Comparison of ENCODE assay signal across 8 cellular contexts in genomic region chr1:26126321-26127084, GRCh38. TPM values are rescaled to one million over a fixed set of nuclear protein-coding genes. Genes with fewer than 3 reads are reported as not detected.
A peak's percentile ranks its signal among the peaks of the same experiment; 100 is the strongest.
DNase-seq lines count a peak whose midpoint lies in the region; ATAC-seq and TF ChIP-seq lines count a peak whose summit lies in the region.

No MANE protein-coding gene starts in this region.

- no peaks in the 10 kb centered on the region for H3K9me3 Mint-ChIP-seq in activated CD4-positive, alpha-beta T cell treated with anti-CD3 and anti-CD28 coated beads, Interleukin-2, amount 10 ng/mL, durations not matched to agents 24 days and 14 days
- no peaks in the 10 kb centered on the region for H3K9me3 Mint-ChIP-seq in stimulated activated naive B cell treated with anti-CD40 and anti-IgM and Interleukin-4, amounts not matched to agents 10 μg/mL and 1 μg/mL and 100 μg/mL, for 72 hours
- no peaks in the 10 kb centered on the region for H3K9me3 Mint-ChIP-seq in mesothelial cell of epicardium

- no peak for TF ChIP-seq CTCF in DND-41 (IDR thresholded peaks at IDR 0.05; ENCODE audit: borderline replicate concordance, extremely low read depth, low read length, poor library complexity, severe bottlenecking)
- no peak for TF ChIP-seq CTCF in fibroblast of pulmonary artery (IDR thresholded peaks at IDR 0.05; ENCODE audit: low read length, missing control alignments)
- no peak for TF ChIP-seq CTCF in mesothelial cell of epicardium (IDR thresholded peaks at IDR 0.05; ENCODE audit: unreplicated experiment)

- H3K36me3 ChIP-seq in DND-41 (ENCODE audit: insufficient read depth, low read length), result peaks cover 22% of the 10 kb centered on the region

- H3K4me3 Mint-ChIP-seq in activated CD4-positive, alpha-beta T cell treated with anti-CD3 and anti-CD28 coated beads, Interleukin-2, amount 10 ng/mL, durations not matched to agents 24 days and 14 days, result peak overlapping the region; percentile 73
- H3K4me3 Mint-ChIP-seq in stimulated activated naive B cell treated with anti-CD40 and anti-IgM and Interleukin-4, amounts not matched to agents 10 μg/mL and 1 μg/mL and 100 μg/mL, for 72 hours, result peak overlapping the region in 1 of 2 donors; percentile 35
- no peak overlapping the region for H3K4me3 Mint-ChIP-seq in mesothelial cell of epicardium

- H3K4me3 ChIP-seq in DND-41 (ENCODE audit: low read depth in 1 of 2, low read length in 2 of 2) (peak overlapping the region in 1 of 2 experiments; percentile 34; a peak in 2 of 4 replicates), fibroblast of pulmonary artery (replicated peaks; ENCODE audit: low read depth, low read length) (no peak overlapping the region)

- no peaks in the 10 kb centered on the region for H3K9me3 ChIP-seq in DND-41 (ENCODE audit: insufficient read depth, low read length, severe bottlenecking)

- DNase-seq in DND-41, result peak; percentile 77
- DNase-seq in NCI-H2171 treated with DMSO at 0.1 percent for 48 hours (lab: John Stamatoyannopoulos, UW), result peak; percentile 88
- DNase-seq in activated CD4-positive, alpha-beta T cell treated with anti-CD3 and anti-CD28 coated beads, Interleukin-2, amount 10 ng/mL, durations not matched to agents 24 days and 14 days, result peak; percentile 91
- peak; percentile 62 for DNase-seq in fibroblast of pulmonary artery (ENCODE audit: low read depth)
- peak; percentile 5 for DNase-seq in stimulated activated naive B cell treated with anti-CD40 and anti-IgM and Interleukin-4, amounts not matched to agents 10 μg/mL and 1 μg/mL and 100 μg/mL, for 72 hours
- DNase-seq in Ammon's horn (ENCODE audit: low spot score), result no peak
- no peak for DNase-seq in mesothelial cell of epicardium (ENCODE audit: low spot score in 2 of 2, unreplicated experiment in 2 of 2)

- H3K4me1 Mint-ChIP-seq in activated CD4-positive, alpha-beta T cell treated with anti-CD3 and anti-CD28 coated beads, Interleukin-2, amount 10 ng/mL, durations not matched to agents 24 days and 14 days, result peaks cover 50% of the 10 kb centered on the region
- peaks cover 19% of the 10 kb centered on the region in 2 donors for H3K4me1 Mint-ChIP-seq in stimulated activated naive B cell treated with anti-CD40 and anti-IgM and Interleukin-4, amounts not matched to agents 10 μg/mL and 1 μg/mL and 100 μg/mL, for 72 hours
- peaks cover 27% of the 10 kb centered on the region for H3K4me1 Mint-ChIP-seq in mesothelial cell of epicardium

- intact Hi-C loops in activated CD4-positive, alpha-beta T cell treated with anti-CD3 and anti-CD28 coated beads, Interleukin-2, amount 10 ng/mL, durations not matched to agents 24 days and 14 days (cut with micrococcal nuclease), result loop anchor here (10.0 kb wide), 1 partner anchor 222 kb away; the partner anchor contains the start of gene STMN1

- H3K9ac ChIP-seq in DND-41 (ENCODE audit: low read depth, low read length), result peak overlapping the region; percentile 57

- ATAC-seq in DND-41 (ENCODE audit: insufficient read depth, low read depth), result peak; percentile 96
- ATAC-seq in HG02610 (IDR thresholded peaks at IDR 0.05; ENCODE audit: unreplicated experiment), result peak; percentile 88
- peak; percentile 96 to 98 for ATAC-seq in stimulated activated naive B cell treated with anti-CD40 and anti-IgM and Interleukin-4, amounts not matched to agents 10 μg/mL and 1 μg/mL and 100 μg/mL, for 72 hours (replicated peaks)

- peaks cover 13% of the 10 kb centered on the region for H3K36me3 Mint-ChIP-seq in activated CD4-positive, alpha-beta T cell treated with anti-CD3 and anti-CD28 coated beads, Interleukin-2, amount 10 ng/mL, durations not matched to agents 24 days and 14 days (ENCODE audit: low read depth)
- H3K36me3 Mint-ChIP-seq in stimulated activated naive B cell treated with anti-CD40 and anti-IgM and Interleukin-4, amounts not matched to agents 10 μg/mL and 1 μg/mL and 100 μg/mL, for 72 hours, result peaks cover 5 to 6% of the 10 kb centered on the region in 2 donors
- peaks cover 8% of the 10 kb centered on the region for H3K36me3 Mint-ChIP-seq in mesothelial cell of epicardium

- H4K20me1 ChIP-seq in DND-41 (ENCODE audit: insufficient read depth, low read length), result no peaks in the 10 kb centered on the region

- H3K79me2 ChIP-seq in DND-41 (ENCODE audit: insufficient read depth, low read length), result peaks cover 26% of the 10 kb centered on the region

- peak overlapping the region; percentile 89 for H3K27ac Mint-ChIP-seq in activated CD4-positive, alpha-beta T cell treated with anti-CD3 and anti-CD28 coated beads, Interleukin-2, amount 10 ng/mL, durations not matched to agents 24 days and 14 days
- no peak overlapping the region for H3K27ac Mint-ChIP-seq in stimulated activated naive B cell treated with anti-CD40 and anti-IgM and Interleukin-4, amounts not matched to agents 10 μg/mL and 1 μg/mL and 100 μg/mL, for 72 hours
- H3K27ac Mint-ChIP-seq in mesothelial cell of epicardium, result no peak overlapping the region

- peak overlapping the region; percentile 32; the same call in 1 of the 2 replicates for H2AFZ ChIP-seq in DND-41 (ENCODE audit: low read depth, low read length)

- peak overlapping the region; percentile 95 for H3K27ac ChIP-seq in DND-41 (ENCODE audit: low read length)

- H3K27me3 ChIP-seq in DND-41 (ENCODE audit: insufficient read depth, low read length, poor library complexity), result no peaks in the 10 kb centered on the region

- H3K27me3 Mint-ChIP-seq in activated CD4-positive, alpha-beta T cell treated with anti-CD3 and anti-CD28 coated beads, Interleukin-2, amount 10 ng/mL, durations not matched to agents 24 days and 14 days, result no peaks in the 10 kb centered on the region
- peaks cover 4 to 6% of the 10 kb centered on the region in 2 donors for H3K27me3 Mint-ChIP-seq in stimulated activated naive B cell treated with anti-CD40 and anti-IgM and Interleukin-4, amounts not matched to agents 10 μg/mL and 1 μg/mL and 100 μg/mL, for 72 hours
- H3K27me3 Mint-ChIP-seq in mesothelial cell of epicardium (ENCODE audit: low read depth), result no peaks in the 10 kb centered on the region

- peak overlapping the region; percentile 56 for H3K4me2 ChIP-seq in DND-41 (ENCODE audit: insufficient read depth, low read length)

- peaks cover 50% of the 10 kb centered on the region for H3K4me1 ChIP-seq in DND-41 (ENCODE audit: insufficient read depth, low read length)

RNA-seq across cellular contexts. Expression of gene PDIK1L, which starts 14.9 kb away (rescaled TPM):
- 15.8 and 18.7 TPM in 2 replicates for total RNA-seq in activated CD4-positive, alpha-beta T cell treated with anti-CD3 and anti-CD28 coated beads, Interleukin-2, amount 10 ng/mL, durations not matched to agents 24 days and 14 days
- total RNA-seq in mesothelial cell of epicardium, result 18.3 to 19.4 TPM (median 19.1 TPM) in 3 replicates

RNA-seq across cellular contexts. Expression of gene FAM110D, which starts 32.4 kb away (rescaled TPM):
- 0.07 and 0.09 TPM in 2 replicates for total RNA-seq in activated CD4-positive, alpha-beta T cell treated with anti-CD3 and anti-CD28 coated beads, Interleukin-2, amount 10 ng/mL, durations not matched to agents 24 days and 14 days
- 0.58 to 0.84 TPM (median 0.69 TPM) in 3 replicates for total RNA-seq in mesothelial cell of epicardium

RNA-seq across cellular contexts. Expression of gene C1orf232, which starts 42.3 kb away (rescaled TPM):
- not detected in 2 replicates for total RNA-seq in activated CD4-positive, alpha-beta T cell treated with anti-CD3 and anti-CD28 coated beads, Interleukin-2, amount 10 ng/mL, durations not matched to agents 24 days and 14 days
- not detected in 3 replicates for total RNA-seq in mesothelial cell of epicardium

RNA-seq across cellular contexts. Expression of gene ZNF593, which starts 43.2 kb away (rescaled TPM):
- total RNA-seq in activated CD4-positive, alpha-beta T cell treated with anti-CD3 and anti-CD28 coated beads, Interleukin-2, amount 10 ng/mL, durations not matched to agents 24 days and 14 days, result 84.0 and 87.1 TPM in 2 replicates
- total RNA-seq in mesothelial cell of epicardium, result 27.1 to 28.7 TPM (median 28.6 TPM) in 3 replicates

RNA-seq across cellular contexts. Expression of gene ZNF593OS, which starts 45.1 kb away (rescaled TPM):
- total RNA-seq in activated CD4-positive, alpha-beta T cell treated with anti-CD3 and anti-CD28 coated beads, Interleukin-2, amount 10 ng/mL, durations not matched to agents 24 days and 14 days, result not detected in 2 replicates
- total RNA-seq in mesothelial cell of epicardium, result not detected in 3 replicates

Comparison
In these comparisons a context has a peak if more than half of its experiments do, and no peak if none do; other contexts are left out.
1. DNase-seq: peak in DND-41 (single experiment), NCI-H2171 treated with DMSO at 0.1 percent for 48 hours (single experiment), activated CD4-positive, alpha-beta T cell treated with anti-CD3 and anti-CD28 coated beads, Interleukin-2, amount 10 ng/mL, durations not matched to agents 24 days and 14 days (single experiment), fibroblast of pulmonary artery (single experiment) and stimulated activated naive B cell treated with anti-CD40 and anti-IgM and Interleukin-4, amounts not matched to agents 10 μg/mL and 1 μg/mL and 100 μg/mL, for 72 hours (single experiment); none in Ammon's horn (single experiment) and mesothelial cell of epicardium (0 of 2).
2. Peak in every context shown above with its lines, with median percentiles within 50 percentile points of each other: ATAC-seq.